In the genomic region with DNA sequence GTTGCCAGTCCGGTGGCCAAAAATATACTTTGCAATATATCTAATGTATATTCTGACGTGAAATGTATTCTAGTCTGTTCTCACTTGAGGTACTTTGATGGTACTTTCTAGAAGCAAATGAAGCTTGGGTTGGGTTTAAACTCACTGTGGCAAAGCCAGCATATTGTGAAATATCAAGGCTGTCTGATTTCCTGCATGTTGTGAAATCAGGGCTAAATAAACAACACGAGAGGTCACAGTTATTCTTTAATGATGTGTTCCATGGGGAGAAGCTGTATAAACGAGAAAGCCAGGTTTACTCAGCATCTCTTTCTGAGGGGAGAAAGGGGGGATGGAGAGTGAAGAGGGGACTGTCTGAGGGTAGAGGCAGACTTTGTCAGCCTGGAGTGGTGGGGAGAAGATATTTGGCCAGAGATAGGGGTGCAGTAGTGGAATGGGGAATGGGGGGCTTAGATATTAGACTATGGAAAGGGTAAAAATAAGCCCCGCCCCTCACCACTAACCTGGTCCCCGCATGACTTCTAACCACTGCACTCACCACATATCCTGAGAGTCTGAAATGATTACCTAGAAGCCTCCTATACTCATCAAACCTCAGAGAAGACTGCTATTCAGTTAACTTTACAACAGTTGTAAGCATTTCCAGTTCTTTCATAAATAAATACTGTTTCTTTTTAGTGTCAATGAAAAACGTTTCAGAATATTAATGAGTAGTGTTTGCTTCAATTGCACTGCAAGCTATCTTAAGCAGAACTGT, we compare ENCODE assay signal across 11 cellular contexts. TPM values are rescaled to one million over a fixed set of nuclear protein-coding genes. Genes with fewer than 3 reads are reported as not detected.
DNase-seq lines count a peak whose midpoint lies in the region; ATAC-seq and TF ChIP-seq lines count a peak whose summit lies in the region.
"Had no signal": no experiment of that assay in that cellular context is flagged by ENCODE, and none has a peak within 500 bp of the region (broad histone marks: within the 10 kb centered on the region; RNA-seq: fewer than 3 reads in every experiment).

No MANE protein-coding gene starts in this region.

- H3K27ac Mint-ChIP-seq in chondrocyte (ENCODE audit: unreplicated experiment) (no peak overlapping the region), glutamatergic neuron (ENCODE audit: unreplicated experiment) (no peak overlapping the region)
- H3K27ac Mint-ChIP-seq: CD4-positive, CD25-positive, alpha-beta regulatory T cell had no signal

- DNase-seq in AG10803 (ENCODE audit: low read depth) (peak; percentile 72), choroid plexus epithelial cell (ENCODE audit: low read depth) (peak; percentile 85), mucosa of descending colon (no peak), chondrocyte (ENCODE audit: low spot score) (no peak), foreskin melanocyte (no peak), glutamatergic neuron (no peak)
- DNase-seq: activated T-cell treated with anti-CD3 and anti-CD28 coated beads, Interleukin-2, amount 50 U/mL, for 1 hour; CD4-positive, CD25-positive, alpha-beta regulatory T cell had no signal

- no peaks in the 10 kb centered on the region for H3K9me3 ChIP-seq in mucosa of descending colon

- H3K27me3 Mint-ChIP-seq in chondrocyte (ENCODE audit: low read depth) (no peaks in the 10 kb centered on the region), glutamatergic neuron (ENCODE audit: unreplicated experiment) (peaks cover 5% of the 10 kb centered on the region)

- H3K4me2 ChIP-seq in KMS-11: peak overlapping the region; percentile 7; the same call in 1 of the 2 replicates

- no peaks in the 10 kb centered on the region for H3K36me3 ChIP-seq in KMS-11 (ENCODE audit: insufficient read depth)
- H3K36me3 ChIP-seq in mucosa of descending colon (ENCODE audit: low read depth): no peaks in the 10 kb centered on the region

- TF ChIP-seq CTCF in AG10803 (conservative IDR thresholded peaks at IDR 0.05; ENCODE audit: low read length): no peak
- no peak for TF ChIP-seq CTCF in KMS-11 (conservative IDR thresholded peaks at IDR 0.05; ENCODE audit: low read depth, low read length)
- TF ChIP-seq CTCF in choroid plexus epithelial cell (conservative IDR thresholded peaks at IDR 0.05; ENCODE audit: low read depth, low read length): no peak
- TF ChIP-seq CTCF in mucosa of descending colon (IDR thresholded peaks at IDR 0.05): no peak
- no peak for TF ChIP-seq CTCF in chondrocyte (IDR thresholded peaks at IDR 0.05)
- no peak for TF ChIP-seq CTCF in glutamatergic neuron (IDR thresholded peaks at IDR 0.05; ENCODE audit: partially characterized antibody, unreplicated experiment)

- H3K36me3 Mint-ChIP-seq in chondrocyte (ENCODE audit: low read depth) (no peaks in the 10 kb centered on the region), glutamatergic neuron (ENCODE audit: unreplicated experiment) (no peaks in the 10 kb centered on the region)
- H3K36me3 Mint-ChIP-seq: CD4-positive, CD25-positive, alpha-beta regulatory T cell had no signal

- peaks cover 10% of the 10 kb centered on the region for H3K4me1 Mint-ChIP-seq in chondrocyte (ENCODE audit: low read depth)
- peaks cover 24% of the 10 kb centered on the region for H3K4me1 Mint-ChIP-seq in glutamatergic neuron (ENCODE audit: low read depth, unreplicated experiment)

- H2AFZ ChIP-seq in KMS-11 (ENCODE audit: low read depth): no peak overlapping the region

- H3K4me3 Mint-ChIP-seq in chondrocyte (ENCODE audit: unreplicated experiment) (no peak overlapping the region), glutamatergic neuron (ENCODE audit: unreplicated experiment) (no peak overlapping the region)
- H3K4me3 Mint-ChIP-seq: CD4-positive, CD25-positive, alpha-beta regulatory T cell had no signal

- peaks cover 59% of the 10 kb centered on the region for H3K4me1 ChIP-seq in KMS-11 (ENCODE audit: low read depth, poor library complexity, severe bottlenecking)
- H3K4me1 ChIP-seq in mucosa of descending colon (ENCODE audit: low read depth): peaks cover 36% of the 10 kb centered on the region

- no peaks in the 10 kb centered on the region for H3K9me3 Mint-ChIP-seq in chondrocyte (ENCODE audit: low read depth)
- peaks cover 5% of the 10 kb centered on the region for H3K9me3 Mint-ChIP-seq in glutamatergic neuron (ENCODE audit: unreplicated experiment)

- H3K27me3 ChIP-seq in KMS-11 (ENCODE audit: insufficient read depth, low read depth): no peaks in the 10 kb centered on the region

- peaks cover 2% of the 10 kb centered on the region; the same call in 1 of the 2 replicates for H3K79me2 ChIP-seq in KMS-11 (ENCODE audit: insufficient read depth, low read depth)

- H3K27ac ChIP-seq in KMS-11: no peak overlapping the region

- intact Hi-C loops in mucosa of descending colon (cut with DNase I, micrococcal nuclease): no loop called here

- H3K9ac ChIP-seq in KMS-11: no peak overlapping the region

- ATAC-seq in mucosa of descending colon (peak; percentile 68), HG02623 (IDR thresholded peaks at IDR 0.05; ENCODE audit: unreplicated experiment) (no peak)

- no peaks in the 10 kb centered on the region for H4K20me1 ChIP-seq in KMS-11 (ENCODE audit: insufficient read depth)

- H3K4me3 ChIP-seq in AG10803 (ENCODE audit: low read length) (no peak overlapping the region), KMS-11 (IDR thresholded peaks at IDR 0.05; ENCODE audit: insufficient read depth, low read depth, low read length) (no peak overlapping the region), choroid plexus epithelial cell (ENCODE audit: low read depth, low read length) (no peak overlapping the region), mucosa of descending colon (no peak overlapping the region)

RNA-seq across cellular contexts. Expression of gene SCARB2, which starts 5.9 kb away (rescaled TPM):
- 100 to 1,000 TPM; 148 to 183 (median 172) TPM for total RNA-seq in mucosa of descending colon
- 145 to 165 TPM (median 155 TPM) in 3 replicates for total RNA-seq in chondrocyte
- total RNA-seq in glutamatergic neuron (ENCODE audit: unreplicated experiment): 330 TPM

RNA-seq across cellular contexts. Expression of gene FAM47E, which starts 32.0 kb away (rescaled TPM):
- total RNA-seq in mucosa of descending colon (1 to 10 TPM; 3.3 to 9.8 (median 6.1) TPM), chondrocyte (0.73 to 1.2 TPM (median 0.92 TPM) in 3 replicates), glutamatergic neuron (ENCODE audit: unreplicated experiment) (2.9 TPM)
- total RNA-seq: T-helper 2 cell treated with Interferon-gamma antibody and Interleukin-4, amounts not matched to agents 100 ng/mL and 5 ng/mL, for 36 hours had no signal

Comparison
In these comparisons a context has a peak if more than half of its experiments do, and no peak if none do; other contexts are left out.
1. DNase-seq: peak in AG10803 (single experiment) and choroid plexus epithelial cell (single experiment); none in mucosa of descending colon (0 of 3), chondrocyte (single experiment), foreskin melanocyte (single experiment) and glutamatergic neuron (single experiment).